Comparison of ENCODE assay signal across 9 cellular contexts in the genomic region with DNA sequence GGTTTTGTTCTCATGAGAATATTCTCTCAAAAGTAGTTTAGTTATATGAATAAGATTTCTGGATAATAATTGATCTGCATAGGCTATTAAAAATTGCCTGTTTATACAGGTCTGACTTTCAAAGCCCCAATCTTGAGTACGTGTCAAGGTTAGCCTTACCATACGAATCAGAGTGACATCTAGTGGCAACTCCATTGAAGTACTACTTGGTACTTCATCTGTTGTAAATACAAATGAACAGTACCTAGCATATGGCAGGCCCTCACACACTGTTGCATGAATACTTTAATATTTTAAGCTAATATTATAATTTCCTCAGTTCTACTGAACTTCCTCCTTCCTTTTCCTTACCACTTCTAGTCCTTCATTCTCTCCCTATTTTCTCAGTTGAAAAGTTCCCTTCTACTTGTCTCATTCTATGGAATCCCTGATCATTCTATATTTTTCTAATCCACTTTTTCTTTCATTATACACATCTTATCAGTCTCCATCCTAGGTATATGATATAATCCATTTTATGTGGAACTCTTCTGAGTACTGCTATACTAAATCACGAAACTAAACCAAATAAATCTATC.
DNase-seq lines count a peak whose midpoint lies in the region; ATAC-seq and TF ChIP-seq lines count a peak whose summit lies in the region.
"Had no signal": no experiment of that assay in that cellular context is flagged by ENCODE, and none has a peak within 500 bp of the region (broad histone marks: within the 10 kb centered on the region; RNA-seq: fewer than 3 reads in every experiment).

No MANE protein-coding gene starts in this region.

- H3K27ac Mint-ChIP-seq in activated CD8-positive, alpha-beta T cell treated with anti-CD3 and anti-CD28 coated beads for 36 hours: no peak overlapping the region
- peak overlapping the region; percentile 87 for H3K27ac Mint-ChIP-seq in glutamatergic neuron (ENCODE audit: unreplicated experiment)
- no peak overlapping the region for H3K27ac Mint-ChIP-seq in activated T-helper 2 cell treated with anti-CD3 and anti-CD28 coated beads, Interferon-gamma antibody, Interleukin-2, Interleukin-4, amounts not matched to agents 10 μg/mL and 5 μg/mL and 100 μg/mL, durations not matched to agents 14 hours and 24 hours and 36 hours
- H3K27ac Mint-ChIP-seq: dendritic cell treated with granulocyte-macrophage colony-stimulating factor and Interleukin-4, amounts not matched to agents 40 ng/mL and 50 ng/mL, for 4 days had no signal

- peaks cover 4% of the 10 kb centered on the region; the same call in 1 of the 2 replicates for H3K27me3 ChIP-seq in DOHH2 (ENCODE audit: control insufficient read depth, low read length)

- peaks cover 5% of the 10 kb centered on the region for H3K36me3 Mint-ChIP-seq in activated CD8-positive, alpha-beta T cell treated with anti-CD3 and anti-CD28 coated beads for 36 hours (ENCODE audit: low read depth)
- H3K36me3 Mint-ChIP-seq in glutamatergic neuron (ENCODE audit: unreplicated experiment): no peaks in the 10 kb centered on the region
- H3K36me3 Mint-ChIP-seq in activated T-helper 2 cell treated with anti-CD3 and anti-CD28 coated beads, Interferon-gamma antibody, Interleukin-2, Interleukin-4, amounts not matched to agents 10 μg/mL and 5 μg/mL and 100 μg/mL, durations not matched to agents 14 hours and 24 hours and 36 hours (ENCODE audit: low read depth): peaks cover 4% of the 10 kb centered on the region

- intact Hi-C loops in activated CD8-positive, alpha-beta T cell treated with anti-CD3 and anti-CD28 coated beads for 36 hours (cut with micrococcal nuclease): loop anchor here (5.0 to 10.0 kb wide), 3 partner anchors 274 to 411 kb away; no protein-coding TSS in a partner anchor
- intact Hi-C loops in activated T-helper 2 cell treated with anti-CD3 and anti-CD28 coated beads, Interferon-gamma antibody, Interleukin-2, Interleukin-4, amounts not matched to agents 10 μg/mL and 5 μg/mL and 100 μg/mL, durations not matched to agents 14 hours and 24 hours and 36 hours (cut with micrococcal nuclease): loop anchor here (1.0 to 5.0 kb wide), 3 partner anchors 266 to 524 kb away; no protein-coding TSS in a partner anchor

- ATAC-seq in GM19438 (IDR thresholded peaks at IDR 0.05; ENCODE audit: low read depth, unreplicated experiment): peak; percentile 96
- peak; percentile 99 for ATAC-seq in HG03354 (IDR thresholded peaks at IDR 0.05; ENCODE audit: poor library complexity, severe bottlenecking, unreplicated experiment)
- peak; percentile 97 for ATAC-seq in activated CD8-positive, alpha-beta T cell treated with anti-CD3 and anti-CD28 coated beads for 36 hours

- no peaks in the 10 kb centered on the region for H3K9me2 ChIP-seq in DOHH2 (replicated peaks; ENCODE audit: control insufficient read depth, low read length)

- H3K4me1 ChIP-seq in DOHH2 (ENCODE audit: control insufficient read depth, low read length): no peaks in the 10 kb centered on the region

- no peaks in the 10 kb centered on the region for H3K9me3 Mint-ChIP-seq in activated CD8-positive, alpha-beta T cell treated with anti-CD3 and anti-CD28 coated beads for 36 hours
- peaks cover 3% of the 10 kb centered on the region for H3K9me3 Mint-ChIP-seq in glutamatergic neuron (ENCODE audit: unreplicated experiment)
- H3K9me3 Mint-ChIP-seq in activated T-helper 2 cell treated with anti-CD3 and anti-CD28 coated beads, Interferon-gamma antibody, Interleukin-2, Interleukin-4, amounts not matched to agents 10 μg/mL and 5 μg/mL and 100 μg/mL, durations not matched to agents 14 hours and 24 hours and 36 hours: no peaks in the 10 kb centered on the region
- H3K9me3 Mint-ChIP-seq: dendritic cell treated with granulocyte-macrophage colony-stimulating factor and Interleukin-4, amounts not matched to agents 40 ng/mL and 50 ng/mL, for 4 days had no signal

- no peaks in the 10 kb centered on the region for H3K9me3 ChIP-seq in DOHH2 (ENCODE audit: control insufficient read depth, insufficient read depth, low read length)

- DNase-seq in NCI-H2196 treated with DMSO at 0.1 percent for 48 hours (lab: John Stamatoyannopoulos, UW; ENCODE audit: unreplicated experiment) (peak; percentile 7), glutamatergic neuron (no peak), retinal pigment epithelial cell (ENCODE audit: low read depth) (peak; percentile 64)
- DNase-seq in activated CD8-positive, alpha-beta T cell treated with anti-CD3 and anti-CD28 coated beads for 36 hours: peak; percentile 8
- no peak for DNase-seq in activated T-helper 2 cell treated with anti-CD3 and anti-CD28 coated beads, Interferon-gamma antibody, Interleukin-2, Interleukin-4, amounts not matched to agents 10 μg/mL and 5 μg/mL and 100 μg/mL, durations not matched to agents 14 hours and 24 hours and 36 hours (ENCODE audit: low spot score)

- H3K27ac ChIP-seq in DOHH2 (ENCODE audit: low read depth, low read length): no peak overlapping the region

- no peaks in the 10 kb centered on the region for H3K79me2 ChIP-seq in DOHH2 (ENCODE audit: control insufficient read depth, low read length)

- no peaks in the 10 kb centered on the region for H3K27me3 Mint-ChIP-seq in activated CD8-positive, alpha-beta T cell treated with anti-CD3 and anti-CD28 coated beads for 36 hours
- H3K27me3 Mint-ChIP-seq in glutamatergic neuron (ENCODE audit: unreplicated experiment): no peaks in the 10 kb centered on the region
- no peaks in the 10 kb centered on the region for H3K27me3 Mint-ChIP-seq in activated T-helper 2 cell treated with anti-CD3 and anti-CD28 coated beads, Interferon-gamma antibody, Interleukin-2, Interleukin-4, amounts not matched to agents 10 μg/mL and 5 μg/mL and 100 μg/mL, durations not matched to agents 14 hours and 24 hours and 36 hours (ENCODE audit: low read depth)
- H3K27me3 Mint-ChIP-seq: dendritic cell treated with granulocyte-macrophage colony-stimulating factor and Interleukin-4, amounts not matched to agents 40 ng/mL and 50 ng/mL, for 4 days had no signal

- H3F3A ChIP-seq in DOHH2 (ENCODE audit: control insufficient read depth, insufficient read depth): no peaks in the 10 kb centered on the region

- POLR2A ChIA-PET in activated CD8-positive, alpha-beta T cell treated with anti-CD3 and anti-CD28 coated beads for 36 hours (lab: Charles Lee): no interaction called here

- no peak overlapping the region for H3K4me3 Mint-ChIP-seq in activated CD8-positive, alpha-beta T cell treated with anti-CD3 and anti-CD28 coated beads for 36 hours
- H3K4me3 Mint-ChIP-seq in glutamatergic neuron (ENCODE audit: unreplicated experiment): peak overlapping the region; percentile 1
- H3K4me3 Mint-ChIP-seq in activated T-helper 2 cell treated with anti-CD3 and anti-CD28 coated beads, Interferon-gamma antibody, Interleukin-2, Interleukin-4, amounts not matched to agents 10 μg/mL and 5 μg/mL and 100 μg/mL, durations not matched to agents 14 hours and 24 hours and 36 hours (ENCODE audit: low read depth): no peak overlapping the region
- H3K4me3 Mint-ChIP-seq: dendritic cell treated with granulocyte-macrophage colony-stimulating factor and Interleukin-4, amounts not matched to agents 40 ng/mL and 50 ng/mL, for 4 days had no signal

- TF ChIP-seq CTCF in DOHH2 (IDR thresholded peaks at IDR 0.05; ENCODE audit: low read depth, low read length, poor library complexity, severe bottlenecking) (peak; percentile 60), glutamatergic neuron (IDR thresholded peaks at IDR 0.05; ENCODE audit: partially characterized antibody, unreplicated experiment) (peak; percentile 69), retinal pigment epithelial cell (conservative IDR thresholded peaks at IDR 0.05; ENCODE audit: low read depth, low read length) (peak; percentile 79)
- peak; percentile 73 for TF ChIP-seq CTCF in activated CD8-positive, alpha-beta T cell treated with anti-CD3 and anti-CD28 coated beads for 36 hours (IDR thresholded peaks at IDR 0.05)

- no peaks in the 10 kb centered on the region for H3K36me3 ChIP-seq in DOHH2 (ENCODE audit: control insufficient read depth, low read length)

- H3K4me3 ChIP-seq in DOHH2 (ENCODE audit: low read length): no peak overlapping the region
- no peak overlapping the region for H3K4me3 ChIP-seq in retinal pigment epithelial cell (ENCODE audit: low read length)

- H4K20me1 ChIP-seq in DOHH2 (ENCODE audit: control insufficient read depth, insufficient read depth, low read depth, low read length): no peaks in the 10 kb centered on the region

- CTCF ChIA-PET in activated CD8-positive, alpha-beta T cell treated with anti-CD3 and anti-CD28 coated beads for 36 hours (lab: Charles Lee): interaction anchor here (0.6 to 2.0 kb wide), 15 partner anchors 9 to 523 kb away, joined by 3 to 9 read pairs (median 4); no protein-coding TSS in a partner anchor

- no peak overlapping the region for H3K4me2 ChIP-seq in DOHH2 (ENCODE audit: low read length)

- H3K4me1 Mint-ChIP-seq in activated CD8-positive, alpha-beta T cell treated with anti-CD3 and anti-CD28 coated beads for 36 hours (ENCODE audit: low read depth): peaks cover 34% of the 10 kb centered on the region
- peaks cover 45% of the 10 kb centered on the region for H3K4me1 Mint-ChIP-seq in glutamatergic neuron (ENCODE audit: low read depth, unreplicated experiment)
- H3K4me1 Mint-ChIP-seq in activated T-helper 2 cell treated with anti-CD3 and anti-CD28 coated beads, Interferon-gamma antibody, Interleukin-2, Interleukin-4, amounts not matched to agents 10 μg/mL and 5 μg/mL and 100 μg/mL, durations not matched to agents 14 hours and 24 hours and 36 hours (ENCODE audit: low read depth): no peaks in the 10 kb centered on the region

Comparison
In these comparisons a context has a peak if more than half of its experiments do, and no peak if none do; other contexts are left out.
1. DNase-seq: peak in NCI-H2196 treated with DMSO at 0.1 percent for 48 hours (single experiment), activated CD8-positive, alpha-beta T cell treated with anti-CD3 and anti-CD28 coated beads for 36 hours (single experiment) and retinal pigment epithelial cell (single experiment); none in glutamatergic neuron (single experiment) and activated T-helper 2 cell treated with anti-CD3 and anti-CD28 coated beads, Interferon-gamma antibody, Interleukin-2, Interleukin-4, amounts not matched to agents 10 μg/mL and 5 μg/mL and 100 μg/mL, durations not matched to agents 14 hours and 24 hours and 36 hours (single experiment).
2. Peak in every context shown above with its lines, with median percentiles within 50 percentile points of each other: CTCF ChIP-seq and ATAC-seq.